In genomic region chr20:42556575-42556974, GRCh38 we compare ENCODE assay signal across 7 cellular contexts.
"Had no signal": no experiment of that assay in that cellular context is flagged by ENCODE, and none has a peak within 500 bp of the region (broad histone marks: within the 10 kb centered on the region; RNA-seq: fewer than 3 reads in every experiment).

No MANE protein-coding gene starts in this region.

- H3K27me3 Mint-ChIP-seq: IgD-negative memory B cell had no signal

- H3K9ac ChIP-seq: KMS-11 had no signal

- H3K4me3 ChIP-seq: K562 had no signal

- H3K27ac Mint-ChIP-seq: IgD-negative memory B cell had no signal

- H3K4me2 ChIP-seq: KMS-11 had no signal

- H3K9me3 Mint-ChIP-seq: IgD-negative memory B cell had no signal

- H3K4me3 Mint-ChIP-seq: IgD-negative memory B cell had no signal

- FAIRE-seq: K562 had no signal

- ATAC-seq: K562 had no signal

- H3K27ac ChIP-seq: HL-60, KMS-11 had no signal

- DNase-seq: IMR-90, KBM-7, KG1 had no signal

- H3K36me3 Mint-ChIP-seq: IgD-negative memory B cell had no signal
